ENCODE assay signal across 2 cellular contexts in genomic region chr15:90029024-90029423, GRCh38.
TF ChIP-seq lines count a peak whose summit lies in the region.

No MANE protein-coding gene starts in this region.

TF ChIP-seq in HCT116, 20 proteins besides CTCF, POLR2A, EP300 and RAD21:
- TF ChIP-seq EZH2phosphoT487 (IDR thresholded peaks at IDR 0.05; ENCODE audit: borderline replicate concordance) = no peak
- TF ChIP-seq ZNF274 (IDR thresholded peaks at IDR 0.05; ENCODE audit: low read depth, low read length) = no peak
- no peak for TF ChIP-seq REST (IDR thresholded peaks at IDR 0.05; ENCODE audit: low read depth)
- TF ChIP-seq CBX3 (IDR thresholded peaks at IDR 0.05; ENCODE audit: low read depth) = no peak
- TF ChIP-seq, protein P1, sequence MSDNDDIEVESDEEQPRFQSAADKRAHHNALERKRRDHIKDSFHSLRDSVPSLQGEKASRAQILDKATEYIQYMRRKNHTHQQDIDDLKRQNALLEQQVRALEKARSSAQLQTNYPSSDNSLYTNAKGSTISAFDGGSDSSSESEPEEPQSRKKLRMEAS (IDR thresholded peaks at IDR 0.05) = no peak
- no peak for TF ChIP-seq SP1 (IDR thresholded peaks at IDR 0.05; ENCODE audit: low read depth)
- TF ChIP-seq ATF3 (IDR thresholded peaks at IDR 0.05) = no peak
- TF ChIP-seq CEBPB (IDR thresholded peaks at IDR 0.05; ENCODE audit: low read depth) = no peak
- no peak for TF ChIP-seq JUND (IDR thresholded peaks at IDR 0.05)
- TF ChIP-seq SIN3A (IDR thresholded peaks at IDR 0.05; ENCODE audit: low read depth) = no peak
- no peak for TF ChIP-seq SRF (IDR thresholded peaks at IDR 0.05; ENCODE audit: low read depth)
- no peak for TF ChIP-seq ZFX (IDR thresholded peaks at IDR 0.05)
- TF ChIP-seq FOSL1 (IDR thresholded peaks at IDR 0.05; ENCODE audit: low read depth) = no peak
- TF ChIP-seq ELF1 (IDR thresholded peaks at IDR 0.05; ENCODE audit: borderline replicate concordance, low read depth) = no peak
- no peak for TF ChIP-seq EZH2 (IDR thresholded peaks at IDR 0.05)

TF ChIP-seq in HepG2, 621 proteins besides CTCF, POLR2A, EP300 and RAD21 (continues in another document):
- no peak for TF ChIP-seq ZKSCAN5 (CRISPR knock-in tag; IDR thresholded peaks at IDR 0.05)
- no peak for TF ChIP-seq ELF1 (CRISPR knock-in tag; IDR thresholded peaks at IDR 0.05)
- no peak for TF ChIP-seq ZNF619 (CRISPR knock-in tag; IDR thresholded peaks at IDR 0.05)
- no peak for TF ChIP-seq SOX13 (IDR thresholded peaks at IDR 0.05)
- TF ChIP-seq SOX13 (CRISPR knock-in tag; conservative IDR thresholded peaks at IDR 0.05 in 1 of 2, IDR thresholded peaks at IDR 0.05 in 1 of 2) = peak in 1 of 2 experiments; percentile 10; a peak in 1 of 4 replicates
- TF ChIP-seq RARA (CRISPR knock-in tag; IDR thresholded peaks at IDR 0.05) = 0 out of 2 replicates have a peak, but pooled peaks have one; percentile 43
- TF ChIP-seq MAFK (conservative IDR thresholded peaks at IDR 0.05 in 1 of 2, IDR thresholded peaks at IDR 0.05 in 1 of 2; ENCODE audit: low read length in 2 of 2) = no peak
- TF ChIP-seq JDP2 (CRISPR knock-in tag; IDR thresholded peaks at IDR 0.05; ENCODE audit: borderline replicate concordance) = no peak
- no peak for TF ChIP-seq PBX2 (CRISPR knock-in tag; IDR thresholded peaks at IDR 0.05)
- no peak for TF ChIP-seq NKX3-1 (CRISPR knock-in tag; IDR thresholded peaks at IDR 0.05)
- TF ChIP-seq HIVEP1 (CRISPR knock-in tag; IDR thresholded peaks at IDR 0.05) = 0 out of 2 replicates have a peak, but pooled peaks have one; percentile 38
- TF ChIP-seq TGIF2 (CRISPR knock-in tag; IDR thresholded peaks at IDR 0.05) = peak; percentile 32; the same call in 1 of the 2 replicates
- TF ChIP-seq HHEX (CRISPR knock-in tag; IDR thresholded peaks at IDR 0.05) = no peak
- TF ChIP-seq, protein P2, sequence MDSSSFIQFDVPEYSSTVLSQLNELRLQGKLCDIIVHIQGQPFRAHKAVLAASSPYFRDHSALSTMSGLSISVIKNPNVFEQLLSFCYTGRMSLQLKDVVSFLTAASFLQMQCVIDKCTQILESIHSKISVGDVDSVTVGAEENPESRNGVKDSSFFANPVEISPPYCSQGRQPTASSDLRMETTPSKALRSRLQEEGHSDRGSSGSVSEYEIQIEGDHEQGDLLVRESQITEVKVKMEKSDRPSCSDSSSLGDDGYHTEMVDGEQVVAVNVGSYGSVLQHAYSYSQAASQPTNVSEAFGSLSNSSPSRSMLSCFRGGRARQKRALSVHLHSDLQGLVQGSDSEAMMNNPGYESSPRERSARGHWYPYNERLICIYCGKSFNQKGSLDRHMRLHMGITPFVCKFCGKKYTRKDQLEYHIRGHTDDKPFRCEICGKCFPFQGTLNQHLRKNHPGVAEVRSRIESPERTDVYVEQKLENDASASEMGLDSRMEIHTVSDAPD (CRISPR knock-in tag; IDR thresholded peaks at IDR 0.05) = no peak
- TF ChIP-seq ZNF766 (CRISPR knock-in tag; IDR thresholded peaks at IDR 0.05; ENCODE audit: borderline replicate concordance) = peak; percentile 75; the same call in 1 of the 2 replicates
- TF ChIP-seq ZNF570 (CRISPR knock-in tag; IDR thresholded peaks at IDR 0.05; ENCODE audit: borderline replicate concordance) = no peak
- peak; percentile 72 for TF ChIP-seq ARID5B (CRISPR knock-in tag; IDR thresholded peaks at IDR 0.05)
- TF ChIP-seq MTF2 (CRISPR knock-in tag; IDR thresholded peaks at IDR 0.05; ENCODE audit: borderline replicate concordance) = no peak
- TF ChIP-seq GLI4 (CRISPR knock-in tag; IDR thresholded peaks at IDR 0.05; ENCODE audit: borderline replicate concordance) = no peak
- no peak for TF ChIP-seq NFRKB (IDR thresholded peaks at IDR 0.05)
- TF ChIP-seq RXRB (CRISPR knock-in tag; IDR thresholded peaks at IDR 0.05; ENCODE audit: borderline replicate concordance) = 0 out of 2 replicates have a peak, but pooled peaks have one; percentile 41
- TF ChIP-seq ZNF550 (CRISPR knock-in tag; IDR thresholded peaks at IDR 0.05; ENCODE audit: borderline replicate concordance) = no peak
- TF ChIP-seq FLYWCH1 (CRISPR knock-in tag; IDR thresholded peaks at IDR 0.05) = no peak
- TF ChIP-seq, protein P3, sequence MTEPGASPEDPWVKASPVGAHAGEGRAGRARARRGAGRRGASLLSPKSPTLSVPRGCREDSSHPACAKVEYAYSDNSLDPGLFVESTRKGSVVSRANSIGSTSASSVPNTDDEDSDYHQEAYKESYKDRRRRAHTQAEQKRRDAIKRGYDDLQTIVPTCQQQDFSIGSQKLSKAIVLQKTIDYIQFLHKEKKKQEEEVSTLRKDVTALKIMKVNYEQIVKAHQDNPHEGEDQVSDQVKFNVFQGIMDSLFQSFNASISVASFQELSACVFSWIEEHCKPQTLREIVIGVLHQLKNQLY (CRISPR knock-in tag; IDR thresholded peaks at IDR 0.05) = 0 out of 2 replicates have a peak, but pooled peaks have one; percentile 30
- TF ChIP-seq ZNF749 (CRISPR knock-in tag; IDR thresholded peaks at IDR 0.05; ENCODE audit: borderline replicate concordance) = no peak
- no peak for TF ChIP-seq ZBTB1 (CRISPR knock-in tag; IDR thresholded peaks at IDR 0.05; ENCODE audit: borderline replicate concordance)
- TF ChIP-seq KAT8 (CRISPR knock-in tag; IDR thresholded peaks at IDR 0.05) = 0 out of 2 replicates have a peak, but pooled peaks have one; percentile 16
- no peak for TF ChIP-seq MEIS1 (CRISPR knock-in tag; IDR thresholded peaks at IDR 0.05; ENCODE audit: borderline replicate concordance)
- 0 out of 2 replicates have a peak, but pooled peaks have one; percentile 20 for TF ChIP-seq PATZ1 (CRISPR knock-in tag; IDR thresholded peaks at IDR 0.05)
- TF ChIP-seq KDM1A (CRISPR knock-in tag; IDR thresholded peaks at IDR 0.05) = no peak
- TF ChIP-seq GZF1 (CRISPR knock-in tag; IDR thresholded peaks at IDR 0.05) = no peak
- peak; percentile 58 for TF ChIP-seq FOXA3 (CRISPR knock-in tag; IDR thresholded peaks at IDR 0.05)
- no peak for TF ChIP-seq GABPA (IDR thresholded peaks at IDR 0.05; ENCODE audit: low read depth, low read length)
- no peak for TF ChIP-seq GABPA (CRISPR knock-in tag; IDR thresholded peaks at IDR 0.05; ENCODE audit: low read depth)
- TF ChIP-seq RXRA (CRISPR knock-in tag; IDR thresholded peaks at IDR 0.05) = no peak
- TF ChIP-seq ZNF598 (CRISPR knock-in tag; IDR thresholded peaks at IDR 0.05; ENCODE audit: borderline replicate concordance) = no peak
- TF ChIP-seq PLRG1 (conservative IDR thresholded peaks at IDR 0.05) = no peak
- no peak for TF ChIP-seq HNRNPL (IDR thresholded peaks at IDR 0.05; ENCODE audit: low read depth, low read length)
- no peak for TF ChIP-seq DMAP1 (CRISPR knock-in tag; IDR thresholded peaks at IDR 0.05)
- TF ChIP-seq POGK (CRISPR knock-in tag; conservative IDR thresholded peaks at IDR 0.05) = no peak
- no peak for TF ChIP-seq HOXD1 (CRISPR knock-in tag; IDR thresholded peaks at IDR 0.05)
- TF ChIP-seq ZNF589 (CRISPR knock-in tag; conservative IDR thresholded peaks at IDR 0.05) = no peak
- no peak for TF ChIP-seq ARHGAP35 (CRISPR knock-in tag; IDR thresholded peaks at IDR 0.05; ENCODE audit: borderline replicate concordance)
- TF ChIP-seq PHF21A (CRISPR knock-in tag; IDR thresholded peaks at IDR 0.05) = 0 out of 2 replicates have a peak, but pooled peaks have one; percentile 19
- no peak for TF ChIP-seq ZNF160 (CRISPR knock-in tag; IDR thresholded peaks at IDR 0.05)
- TF ChIP-seq, protein P4, sequence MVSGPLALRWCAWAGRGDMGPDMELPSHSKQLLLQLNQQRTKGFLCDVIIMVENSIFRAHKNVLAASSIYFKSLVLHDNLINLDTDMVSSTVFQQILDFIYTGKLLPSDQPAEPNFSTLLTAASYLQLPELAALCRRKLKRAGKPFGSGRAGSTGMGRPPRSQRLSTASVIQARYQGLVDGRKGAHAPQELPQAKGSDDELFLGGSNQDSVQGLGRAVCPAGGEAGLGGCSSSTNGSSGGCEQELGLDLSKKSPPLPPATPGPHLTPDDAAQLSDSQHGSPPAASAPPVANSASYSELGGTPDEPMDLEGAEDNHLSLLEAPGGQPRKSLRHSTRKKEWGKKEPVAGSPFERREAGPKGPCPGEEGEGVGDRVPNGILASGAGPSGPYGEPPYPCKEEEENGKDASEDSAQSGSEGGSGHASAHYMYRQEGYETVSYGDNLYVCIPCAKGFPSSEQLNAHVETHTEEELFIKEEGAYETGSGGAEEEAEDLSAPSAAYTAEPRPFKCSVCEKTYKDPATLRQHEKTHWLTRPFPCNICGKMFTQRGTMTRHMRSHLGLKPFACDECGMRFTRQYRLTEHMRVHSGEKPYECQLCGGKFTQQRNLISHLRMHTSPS (CRISPR knock-in tag; IDR thresholded peaks at IDR 0.05; ENCODE audit: low read depth) = no peak
- no peak for TF ChIP-seq CREB3 (CRISPR knock-in tag; IDR thresholded peaks at IDR 0.05)
- TF ChIP-seq ADNP (CRISPR knock-in tag; IDR thresholded peaks at IDR 0.05) = no peak
- TF ChIP-seq HNF4G (IDR thresholded peaks at IDR 0.05; ENCODE audit: borderline replicate concordance, low read depth, low read length) = peak; percentile 77
- peak; percentile 22; the same call in 1 of the 2 replicates for TF ChIP-seq HNF4G (CRISPR knock-in tag; IDR thresholded peaks at IDR 0.05; ENCODE audit: borderline replicate concordance, low read depth)
- TF ChIP-seq POLR2AphosphoS5 (IDR thresholded peaks at IDR 0.05; ENCODE audit: low read depth, low read length) = no peak
- no peak for TF ChIP-seq FOXA1 (IDR thresholded peaks at IDR 0.05)
- TF ChIP-seq FOXA1 (CRISPR knock-in tag; IDR thresholded peaks at IDR 0.05) = 0 out of 2 replicates have a peak, but pooled peaks have one; percentile 19
